Comparison of ENCODE assay signal across 13 cellular contexts in the genomic region with DNA sequence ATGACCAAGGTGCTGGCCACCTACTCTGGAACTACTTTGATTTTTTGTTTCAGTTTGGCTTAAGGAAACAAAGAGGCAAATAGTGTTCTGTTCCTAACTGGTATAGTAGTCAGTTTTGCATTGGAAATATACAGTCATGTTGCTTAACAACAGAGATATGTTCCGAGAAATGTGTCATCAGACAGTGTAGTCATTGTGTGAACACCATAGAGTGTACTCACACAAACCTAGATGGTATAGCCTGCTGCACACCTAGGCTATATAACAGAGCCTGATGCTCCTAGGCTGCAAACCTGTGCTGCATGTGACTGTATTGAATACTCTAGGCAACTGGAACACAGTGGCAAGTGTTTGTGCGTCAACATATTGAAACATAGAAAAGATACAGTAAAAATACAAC.
DNase-seq lines count a peak whose midpoint lies in the region; ATAC-seq and TF ChIP-seq lines count a peak whose summit lies in the region.
"Had no signal": no experiment of that assay in that cellular context is flagged by ENCODE, and none has a peak within 500 bp of the region (broad histone marks: within the 10 kb centered on the region; RNA-seq: fewer than 3 reads in every experiment).

No MANE protein-coding gene starts in this region.

- TF ChIP-seq CTCF in endothelial cell (IDR thresholded peaks at IDR 0.05; ENCODE audit: unreplicated experiment): no peak

- H3K9me3 Mint-ChIP-seq in endothelial cell (ENCODE audit: unreplicated experiment): no peaks in the 10 kb centered on the region

- peaks cover 15% of the 10 kb centered on the region for H3K27me3 Mint-ChIP-seq in endothelial cell (ENCODE audit: unreplicated experiment)

- no peaks in the 10 kb centered on the region for H3K36me3 Mint-ChIP-seq in endothelial cell (ENCODE audit: low read depth, unreplicated experiment)

- peak; percentile 67 for DNase-seq in NCI-H526 (lab: John Stamatoyannopoulos, UW)
- peak in 1 of 2 experiments; percentile 15 for DNase-seq in erythroblast (lab: John Stamatoyannopoulos, UW)
- no peak for DNase-seq in DMS53 treated with DMSO at 0.1 percent for 48 hours (lab: John Stamatoyannopoulos, UW; ENCODE audit: unreplicated experiment)
- no peak for DNase-seq in endothelial cell (ENCODE audit: low spot score)
- DNase-seq in AG08395 (ENCODE audit: low spot score): no peak
- DNase-seq: activated CD8-positive, alpha-beta memory T cell treated with anti-CD3 and anti-CD28 coated beads, Interleukin-2, amount 50 U/mL, for 4 hours; DMS153; NCI-H2081 treated with DMSO at 0.1 percent for 48 hours; occipital lobe; SHP77 treated with DMSO at 0.1 percent for 48 hours had no signal

- no peak overlapping the region for H3K4me3 Mint-ChIP-seq in endothelial cell (ENCODE audit: unreplicated experiment)

- H3K27ac Mint-ChIP-seq in endothelial cell (ENCODE audit: unreplicated experiment): no peak overlapping the region

- H3K4me1 Mint-ChIP-seq in endothelial cell (ENCODE audit: unreplicated experiment): peaks cover 22% of the 10 kb centered on the region

- peak; percentile 31 for TF ChIP-seq POLR2A in erythroblast (IDR thresholded peaks at IDR 0.05; ENCODE audit: low read length)

- ATAC-seq in GM18498 (IDR thresholded peaks at IDR 0.05; ENCODE audit: unreplicated experiment) (peak; percentile 45), GM21786 (IDR thresholded peaks at IDR 0.05; ENCODE audit: unreplicated experiment) (peak; percentile 59), HG02973 (IDR thresholded peaks at IDR 0.05; ENCODE audit: unreplicated experiment) (no peak)

Comparison
In these comparisons a context has a peak if more than half of its experiments do, and no peak if none do; other contexts are left out.
1. DNase-seq: peak in NCI-H526 (2 of 2); none in DMS53 treated with DMSO at 0.1 percent for 48 hours (single experiment), endothelial cell (single experiment) and AG08395 (single experiment).